Comparison of ENCODE assay signal across 8 cellular contexts in genomic region chr14:96424104-96424989, GRCh38. TPM values are rescaled to one million over a fixed set of nuclear protein-coding genes. Genes with fewer than 3 reads are reported as not detected.
DNase-seq lines count a peak whose midpoint lies in the region; ATAC-seq and TF ChIP-seq lines count a peak whose summit lies in the region.

No MANE protein-coding gene starts in this region.

- DNase-seq in DMS53 treated with DMSO at 0.1 percent for 48 hours (lab: John Stamatoyannopoulos, UW; ENCODE audit: unreplicated experiment) (peak; percentile 69), HT-29 (ENCODE audit: low spot score) (peak; percentile 86), NOMO-1 treated with DMSO at 0.1 percent for 48 hours (lab: John Stamatoyannopoulos, UW; ENCODE audit: unreplicated experiment) (peak; percentile 64), foreskin melanocyte (peak; percentile 76), omental fat pad (ENCODE audit: low spot score) (no peak), UCSD-AML1 (lab: John Stamatoyannopoulos, UW; ENCODE audit: unreplicated experiment) (no peak)

- H3K4me3 Mint-ChIP-seq in activated T-helper 17 cell treated with anti-CD3 and anti-CD28 coated beads, Interleukin-2, amount 50 U/mL, for 72 hours, result peak overlapping the region; percentile 76

- no peak overlapping the region for H3K27ac Mint-ChIP-seq in activated T-helper 17 cell treated with anti-CD3 and anti-CD28 coated beads, Interleukin-2, amount 50 U/mL, for 72 hours

- H3K27me3 Mint-ChIP-seq in activated T-helper 17 cell treated with anti-CD3 and anti-CD28 coated beads, Interleukin-2, amount 50 U/mL, for 72 hours, result peaks cover 2% of the 10 kb centered on the region

- ATAC-seq in GM21360 (IDR thresholded peaks at IDR 0.05; ENCODE audit: unreplicated experiment), result peak; percentile 82
- peak; percentile 82 for ATAC-seq in activated T-helper 17 cell treated with anti-CD3 and anti-CD28 coated beads, Interleukin-2, amount 50 U/mL, for 72 hours (replicated peaks)
- peak; percentile 68 for ATAC-seq in omental fat pad (ENCODE audit: low FRiP score)

- H3K9me3 Mint-ChIP-seq in activated T-helper 17 cell treated with anti-CD3 and anti-CD28 coated beads, Interleukin-2, amount 50 U/mL, for 72 hours, result no peaks in the 10 kb centered on the region

- TF ChIP-seq CTCF in omental fat pad (IDR thresholded peaks at IDR 0.05), result peak in 1 of 3 donors; percentile 82

- no peaks in the 10 kb centered on the region for H3K4me1 Mint-ChIP-seq in activated T-helper 17 cell treated with anti-CD3 and anti-CD28 coated beads, Interleukin-2, amount 50 U/mL, for 72 hours

- no peaks in the 10 kb centered on the region for H3K36me3 Mint-ChIP-seq in activated T-helper 17 cell treated with anti-CD3 and anti-CD28 coated beads, Interleukin-2, amount 50 U/mL, for 72 hours (ENCODE audit: low read depth)

RNA-seq across cellular contexts. Expression of gene AK7, which starts 32.4 kb away (rescaled TPM):
- 0.23 TPM in 1 of 2 replicates, not detected in the other for total RNA-seq in HT-29 (2014; rRNA removed; shearing (Covaris generic))
- under 1 TPM; 0.35 to 0.95 TPM for total RNA-seq in activated T-helper 17 cell treated with anti-CD3 and anti-CD28 coated beads, Interleukin-2, amount 50 U/mL, for 72 hours
- total RNA-seq in omental fat pad, result 1 to 10 TPM in 2 of 4 donors, under 1 TPM in 1, not detected in 1; 0.82 to 3.4 (median 1.3) TPM

Comparison
In these comparisons a context has a peak if more than half of its experiments do, and no peak if none do; other contexts are left out.
1. DNase-seq: peak in DMS53 treated with DMSO at 0.1 percent for 48 hours (single experiment), HT-29 (single experiment), NOMO-1 treated with DMSO at 0.1 percent for 48 hours (single experiment) and foreskin melanocyte (single experiment); none in omental fat pad (single experiment) and UCSD-AML1 (single experiment).
2. Peak in every context shown above with its lines, with median percentiles within 50 percentile points of each other: ATAC-seq.